ENCODE assay signal across 1 cellular context in the genomic region with DNA sequence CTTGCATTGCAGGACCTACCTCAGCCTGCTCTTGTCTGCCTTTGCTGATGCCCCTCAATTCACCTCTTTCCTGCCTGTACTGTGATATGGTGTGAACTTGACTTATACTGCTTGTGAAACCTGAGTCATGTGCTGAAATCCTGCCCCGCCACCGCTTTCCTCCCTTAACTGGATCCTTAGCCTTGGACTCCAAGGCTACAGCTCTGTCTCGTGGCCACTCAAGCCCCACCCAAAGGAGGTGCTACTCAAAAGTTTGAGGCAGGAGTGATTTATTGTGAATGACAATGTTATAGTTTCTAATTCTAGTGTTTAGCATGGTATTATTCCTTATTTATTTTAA.
TF ChIP-seq lines count a peak whose summit lies in the region.

No MANE protein-coding gene starts in this region.

TF ChIP-seq in K562, 482 proteins besides CTCF, POLR2A, EP300 and RAD21:
- TF ChIP-seq KLF1 (tag; IDR thresholded peaks at IDR 0.05) (no peak), MEIS2 (IDR thresholded peaks at IDR 0.05; ENCODE audit: partially characterized antibody) (peak; percentile 57), ZNF212 (CRISPR knock-in tag; IDR thresholded peaks at IDR 0.05) (no peak)
- TF ChIP-seq, protein P1, sequence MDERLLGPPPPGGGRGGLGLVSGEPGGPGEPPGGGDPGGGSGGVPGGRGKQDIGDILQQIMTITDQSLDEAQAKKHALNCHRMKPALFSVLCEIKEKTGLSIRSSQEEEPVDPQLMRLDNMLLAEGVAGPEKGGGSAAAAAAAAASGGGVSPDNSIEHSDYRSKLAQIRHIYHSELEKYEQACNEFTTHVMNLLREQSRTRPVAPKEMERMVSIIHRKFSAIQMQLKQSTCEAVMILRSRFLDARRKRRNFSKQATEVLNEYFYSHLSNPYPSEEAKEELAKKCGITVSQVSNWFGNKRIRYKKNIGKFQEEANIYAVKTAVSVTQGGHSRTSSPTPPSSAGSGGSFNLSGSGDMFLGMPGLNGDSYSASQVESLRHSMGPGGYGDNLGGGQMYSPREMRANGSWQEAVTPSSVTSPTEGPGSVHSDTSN (CRISPR knock-in tag; IDR thresholded peaks at IDR 0.05; ENCODE audit: low read depth): no peak
- TF ChIP-seq, protein P1 (tag; conservative IDR thresholded peaks at IDR 0.05; ENCODE audit: low read depth): peak; percentile 74
- TF ChIP-seq, protein P2, sequence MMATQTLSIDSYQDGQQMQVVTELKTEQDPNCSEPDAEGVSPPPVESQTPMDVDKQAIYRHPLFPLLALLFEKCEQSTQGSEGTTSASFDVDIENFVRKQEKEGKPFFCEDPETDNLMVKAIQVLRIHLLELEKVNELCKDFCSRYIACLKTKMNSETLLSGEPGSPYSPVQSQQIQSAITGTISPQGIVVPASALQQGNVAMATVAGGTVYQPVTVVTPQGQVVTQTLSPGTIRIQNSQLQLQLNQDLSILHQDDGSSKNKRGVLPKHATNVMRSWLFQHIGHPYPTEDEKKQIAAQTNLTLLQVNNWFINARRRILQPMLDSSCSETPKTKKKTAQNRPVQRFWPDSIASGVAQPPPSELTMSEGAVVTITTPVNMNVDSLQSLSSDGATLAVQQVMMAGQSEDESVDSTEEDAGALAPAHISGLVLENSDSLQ (IDR thresholded peaks at IDR 0.05): peak; percentile 37; the same call in 1 of the 2 replicates
